Comparison of ENCODE assay signal across 1 cellular context in the genomic region with DNA sequence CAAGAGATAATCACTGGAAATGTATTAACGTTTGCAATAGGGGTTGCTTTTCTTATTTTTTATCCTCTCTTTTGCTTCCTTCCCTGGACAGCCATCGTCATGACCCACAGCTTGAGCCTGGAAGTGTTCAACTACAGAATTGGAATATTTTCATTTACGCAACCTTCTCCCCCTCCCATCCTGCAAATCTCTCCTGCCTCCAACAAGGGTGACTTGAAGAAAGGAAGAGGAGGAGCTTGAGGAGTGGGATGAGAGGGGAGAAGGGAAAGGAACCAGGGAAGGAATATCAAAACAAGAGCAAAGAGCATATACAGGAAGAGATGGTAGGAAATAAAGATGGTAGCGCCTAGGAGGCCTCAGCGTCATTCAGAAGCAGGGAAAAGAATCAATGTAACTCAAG.
TF ChIP-seq lines count a peak whose summit lies in the region.

No MANE protein-coding gene starts in this region.

TF ChIP-seq in GM23338, 12 proteins besides CTCF, POLR2A, EP300 and RAD21 (continued from another document):
- TF ChIP-seq, protein P1, sequence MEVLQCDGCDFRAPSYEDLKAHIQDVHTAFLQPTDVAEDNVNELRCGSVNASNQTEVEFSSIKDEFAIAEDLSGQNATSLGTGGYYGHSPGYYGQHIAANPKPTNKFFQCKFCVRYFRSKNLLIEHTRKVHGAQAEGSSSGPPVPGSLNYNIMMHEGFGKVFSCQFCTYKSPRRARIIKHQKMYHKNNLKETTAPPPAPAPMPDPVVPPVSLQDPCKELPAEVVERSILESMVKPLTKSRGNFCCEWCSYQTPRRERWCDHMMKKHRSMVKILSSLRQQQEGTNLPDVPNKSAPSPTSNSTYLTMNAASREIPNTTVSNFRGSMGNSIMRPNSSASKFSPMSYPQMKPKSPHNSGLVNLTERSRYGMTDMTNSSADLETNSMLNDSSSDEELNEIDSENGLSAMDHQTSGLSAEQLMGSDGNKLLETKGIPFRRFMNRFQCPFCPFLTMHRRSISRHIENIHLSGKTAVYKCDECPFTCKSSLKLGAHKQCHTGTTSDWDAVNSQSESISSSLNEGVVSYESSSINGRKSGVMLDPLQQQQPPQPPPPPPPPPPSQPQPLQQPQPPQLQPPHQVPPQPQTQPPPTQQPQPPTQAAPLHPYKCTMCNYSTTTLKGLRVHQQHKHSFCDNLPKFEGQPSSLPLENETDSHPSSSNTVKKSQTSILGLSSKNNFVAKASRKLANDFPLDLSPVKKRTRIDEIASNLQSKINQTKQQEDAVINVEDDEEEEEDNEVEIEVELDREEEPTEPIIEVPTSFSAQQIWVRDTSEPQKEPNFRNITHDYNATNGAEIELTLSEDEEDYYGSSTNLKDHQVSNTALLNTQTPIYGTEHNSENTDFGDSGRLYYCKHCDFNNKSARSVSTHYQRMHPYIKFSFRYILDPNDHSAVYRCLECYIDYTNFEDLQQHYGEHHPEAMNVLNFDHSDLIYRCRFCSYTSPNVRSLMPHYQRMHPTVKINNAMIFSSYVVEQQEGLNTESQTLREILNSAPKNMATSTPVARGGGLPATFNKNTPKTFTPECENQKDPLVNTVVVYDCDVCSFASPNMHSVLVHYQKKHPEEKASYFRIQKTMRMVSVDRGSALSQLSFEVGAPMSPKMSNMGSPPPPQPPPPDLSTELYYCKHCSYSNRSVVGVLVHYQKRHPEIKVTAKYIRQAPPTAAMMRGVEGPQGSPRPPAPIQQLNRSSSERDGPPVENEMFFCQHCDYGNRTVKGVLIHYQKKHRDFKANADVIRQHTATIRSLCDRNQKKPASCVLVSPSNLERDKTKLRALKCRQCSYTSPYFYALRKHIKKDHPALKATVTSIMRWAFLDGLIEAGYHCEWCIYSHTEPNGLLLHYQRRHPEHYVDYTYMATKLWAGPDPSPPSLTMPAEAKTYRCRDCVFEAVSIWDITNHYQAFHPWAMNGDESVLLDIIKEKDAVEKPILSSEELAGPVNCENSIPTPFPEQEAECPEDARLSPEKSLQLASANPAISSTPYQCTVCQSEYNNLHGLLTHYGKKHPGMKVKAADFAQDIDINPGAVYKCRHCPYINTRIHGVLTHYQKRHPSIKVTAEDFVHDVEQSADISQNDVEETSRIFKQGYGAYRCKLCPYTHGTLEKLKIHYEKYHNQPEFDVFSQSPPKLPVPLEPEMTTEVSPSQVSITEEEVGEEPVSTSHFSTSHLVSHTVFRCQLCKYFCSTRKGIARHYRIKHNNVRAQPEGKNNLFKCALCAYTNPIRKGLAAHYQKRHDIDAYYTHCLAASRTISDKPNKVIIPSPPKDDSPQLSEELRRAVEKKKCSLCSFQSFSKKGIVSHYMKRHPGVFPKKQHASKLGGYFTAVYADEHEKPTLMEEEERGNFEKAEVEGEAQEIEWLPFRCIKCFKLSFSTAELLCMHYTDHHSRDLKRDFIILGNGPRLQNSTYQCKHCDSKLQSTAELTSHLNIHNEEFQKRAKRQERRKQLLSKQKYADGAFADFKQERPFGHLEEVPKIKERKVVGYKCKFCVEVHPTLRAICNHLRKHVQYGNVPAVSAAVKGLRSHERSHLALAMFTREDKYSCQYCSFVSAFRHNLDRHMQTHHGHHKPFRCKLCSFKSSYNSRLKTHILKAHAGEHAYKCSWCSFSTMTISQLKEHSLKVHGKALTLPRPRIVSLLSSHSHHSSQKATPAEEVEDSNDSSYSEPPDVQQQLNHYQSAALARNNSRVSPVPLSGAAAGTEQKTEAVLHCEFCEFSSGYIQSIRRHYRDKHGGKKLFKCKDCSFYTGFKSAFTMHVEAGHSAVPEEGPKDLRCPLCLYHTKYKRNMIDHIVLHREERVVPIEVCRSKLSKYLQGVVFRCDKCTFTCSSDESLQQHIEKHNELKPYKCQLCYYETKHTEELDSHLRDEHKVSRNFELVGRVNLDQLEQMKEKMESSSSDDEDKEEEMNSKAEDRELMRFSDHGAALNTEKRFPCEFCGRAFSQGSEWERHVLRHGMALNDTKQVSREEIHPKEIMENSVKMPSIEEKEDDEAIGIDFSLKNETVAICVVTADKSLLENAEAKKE (CRISPR knock-in tag; IDR thresholded peaks at IDR 0.05), result no peak
- TF ChIP-seq STAT1 (IDR thresholded peaks at IDR 0.05; ENCODE audit: unreplicated experiment) (no peak), EZH2phosphoT487 (IDR thresholded peaks at IDR 0.05; ENCODE audit: unreplicated experiment) (no peak), EZH2 (IDR thresholded peaks at IDR 0.05; ENCODE audit: low read depth, unreplicated experiment) (no peak), ZNF114 (CRISPR knock-in tag; IDR thresholded peaks at IDR 0.05) (no peak), NANOG (IDR thresholded peaks at IDR 0.05; ENCODE audit: borderline replicate concordance) (no peak), CREB1 (CRISPR knock-in tag; IDR thresholded peaks at IDR 0.05; ENCODE audit: low read depth) (no peak)
- TF ChIP-seq, protein P2, sequence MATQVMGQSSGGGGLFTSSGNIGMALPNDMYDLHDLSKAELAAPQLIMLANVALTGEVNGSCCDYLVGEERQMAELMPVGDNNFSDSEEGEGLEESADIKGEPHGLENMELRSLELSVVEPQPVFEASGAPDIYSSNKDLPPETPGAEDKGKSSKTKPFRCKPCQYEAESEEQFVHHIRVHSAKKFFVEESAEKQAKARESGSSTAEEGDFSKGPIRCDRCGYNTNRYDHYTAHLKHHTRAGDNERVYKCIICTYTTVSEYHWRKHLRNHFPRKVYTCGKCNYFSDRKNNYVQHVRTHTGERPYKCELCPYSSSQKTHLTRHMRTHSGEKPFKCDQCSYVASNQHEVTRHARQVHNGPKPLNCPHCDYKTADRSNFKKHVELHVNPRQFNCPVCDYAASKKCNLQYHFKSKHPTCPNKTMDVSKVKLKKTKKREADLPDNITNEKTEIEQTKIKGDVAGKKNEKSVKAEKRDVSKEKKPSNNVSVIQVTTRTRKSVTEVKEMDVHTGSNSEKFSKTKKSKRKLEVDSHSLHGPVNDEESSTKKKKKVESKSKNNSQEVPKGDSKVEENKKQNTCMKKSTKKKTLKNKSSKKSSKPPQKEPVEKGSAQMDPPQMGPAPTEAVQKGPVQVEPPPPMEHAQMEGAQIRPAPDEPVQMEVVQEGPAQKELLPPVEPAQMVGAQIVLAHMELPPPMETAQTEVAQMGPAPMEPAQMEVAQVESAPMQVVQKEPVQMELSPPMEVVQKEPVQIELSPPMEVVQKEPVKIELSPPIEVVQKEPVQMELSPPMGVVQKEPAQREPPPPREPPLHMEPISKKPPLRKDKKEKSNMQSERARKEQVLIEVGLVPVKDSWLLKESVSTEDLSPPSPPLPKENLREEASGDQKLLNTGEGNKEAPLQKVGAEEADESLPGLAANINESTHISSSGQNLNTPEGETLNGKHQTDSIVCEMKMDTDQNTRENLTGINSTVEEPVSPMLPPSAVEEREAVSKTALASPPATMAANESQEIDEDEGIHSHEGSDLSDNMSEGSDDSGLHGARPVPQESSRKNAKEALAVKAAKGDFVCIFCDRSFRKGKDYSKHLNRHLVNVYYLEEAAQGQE (IDR thresholded peaks at IDR 0.05; ENCODE audit: unreplicated experiment), result no peak
TF ChIP-seq in GM23338: peak in this region for 0.
